Comparison of ENCODE assay signal across 2 cellular contexts in the genomic region with DNA sequence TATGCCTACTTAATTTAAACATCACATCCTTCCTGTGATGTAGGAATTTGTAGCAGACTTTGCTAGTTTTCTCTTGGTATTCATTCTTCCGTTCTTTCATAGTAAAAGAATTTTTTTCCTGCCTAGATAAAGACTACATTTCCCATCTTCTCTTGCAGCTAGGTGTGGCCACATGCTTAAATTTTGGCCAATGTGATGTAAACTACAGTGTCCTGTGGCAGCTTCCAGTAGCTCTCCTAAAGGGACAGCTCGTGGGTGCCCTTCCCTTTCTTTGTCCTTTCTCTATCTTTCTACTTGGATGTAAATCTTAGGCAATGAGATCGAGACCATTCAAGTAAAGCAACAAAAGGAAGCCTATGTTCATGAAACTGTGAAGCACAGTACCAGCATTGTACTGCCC.
TF ChIP-seq lines count a peak whose summit lies in the region.

No MANE protein-coding gene starts in this region.

TF ChIP-seq in WTC11, 78 proteins besides CTCF, POLR2A, EP300 and RAD21:
- TF ChIP-seq, protein P1, sequence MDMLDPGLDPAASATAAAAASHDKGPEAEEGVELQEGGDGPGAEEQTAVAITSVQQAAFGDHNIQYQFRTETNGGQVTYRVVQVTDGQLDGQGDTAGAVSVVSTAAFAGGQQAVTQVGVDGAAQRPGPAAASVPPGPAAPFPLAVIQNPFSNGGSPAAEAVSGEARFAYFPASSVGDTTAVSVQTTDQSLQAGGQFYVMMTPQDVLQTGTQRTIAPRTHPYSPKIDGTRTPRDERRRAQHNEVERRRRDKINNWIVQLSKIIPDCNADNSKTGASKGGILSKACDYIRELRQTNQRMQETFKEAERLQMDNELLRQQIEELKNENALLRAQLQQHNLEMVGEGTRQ (CRISPR knock-in tag; IDR thresholded peaks at IDR 0.05) = peak; percentile 62
- TF ChIP-seq, protein P2, sequence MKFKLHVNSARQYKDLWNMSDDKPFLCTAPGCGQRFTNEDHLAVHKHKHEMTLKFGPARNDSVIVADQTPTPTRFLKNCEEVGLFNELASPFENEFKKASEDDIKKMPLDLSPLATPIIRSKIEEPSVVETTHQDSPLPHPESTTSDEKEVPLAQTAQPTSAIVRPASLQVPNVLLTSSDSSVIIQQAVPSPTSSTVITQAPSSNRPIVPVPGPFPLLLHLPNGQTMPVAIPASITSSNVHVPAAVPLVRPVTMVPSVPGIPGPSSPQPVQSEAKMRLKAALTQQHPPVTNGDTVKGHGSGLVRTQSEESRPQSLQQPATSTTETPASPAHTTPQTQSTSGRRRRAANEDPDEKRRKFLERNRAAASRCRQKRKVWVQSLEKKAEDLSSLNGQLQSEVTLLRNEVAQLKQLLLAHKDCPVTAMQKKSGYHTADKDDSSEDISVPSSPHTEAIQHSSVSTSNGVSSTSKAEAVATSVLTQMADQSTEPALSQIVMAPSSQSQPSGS (CRISPR knock-in tag; IDR thresholded peaks at IDR 0.05; ENCODE audit: borderline replicate concordance, low read depth) = no peak
- TF ChIP-seq, protein P3, sequence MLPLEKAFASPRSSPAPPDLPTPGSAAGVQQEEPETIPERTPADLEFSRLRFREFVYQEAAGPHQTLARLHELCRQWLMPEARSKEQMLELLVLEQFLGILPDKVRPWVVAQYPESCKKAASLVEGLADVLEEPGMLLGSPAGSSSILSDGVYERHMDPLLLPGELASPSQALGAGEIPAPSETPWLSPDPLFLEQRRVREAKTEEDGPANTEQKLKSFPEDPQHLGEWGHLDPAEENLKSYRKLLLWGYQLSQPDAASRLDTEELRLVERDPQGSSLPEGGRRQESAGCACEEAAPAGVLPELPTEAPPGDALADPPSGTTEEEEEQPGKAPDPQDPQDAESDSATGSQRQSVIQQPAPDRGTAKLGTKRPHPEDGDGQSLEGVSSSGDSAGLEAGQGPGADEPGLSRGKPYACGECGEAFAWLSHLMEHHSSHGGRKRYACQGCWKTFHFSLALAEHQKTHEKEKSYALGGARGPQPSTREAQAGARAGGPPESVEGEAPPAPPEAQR (CRISPR knock-in tag; IDR thresholded peaks at IDR 0.05) = no peak
- no peak for TF ChIP-seq MYBL2 (CRISPR knock-in tag; IDR thresholded peaks at IDR 0.05)
- TF ChIP-seq, protein P4, sequence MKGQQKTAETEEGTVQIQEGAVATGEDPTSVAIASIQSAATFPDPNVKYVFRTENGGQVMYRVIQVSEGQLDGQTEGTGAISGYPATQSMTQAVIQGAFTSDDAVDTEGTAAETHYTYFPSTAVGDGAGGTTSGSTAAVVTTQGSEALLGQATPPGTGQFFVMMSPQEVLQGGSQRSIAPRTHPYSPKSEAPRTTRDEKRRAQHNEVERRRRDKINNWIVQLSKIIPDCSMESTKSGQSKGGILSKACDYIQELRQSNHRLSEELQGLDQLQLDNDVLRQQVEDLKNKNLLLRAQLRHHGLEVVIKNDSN (CRISPR knock-in tag; IDR thresholded peaks at IDR 0.05) = peak; percentile 37; the same call in 1 of the 2 replicates

TF ChIP-seq in HepG2, 621 proteins besides CTCF, POLR2A, EP300 and RAD21:
- TF ChIP-seq ZNF432 (CRISPR knock-in tag; IDR thresholded peaks at IDR 0.05; ENCODE audit: borderline replicate concordance) (no peak), PAF1 (CRISPR knock-in tag; IDR thresholded peaks at IDR 0.05) (no peak), SOX5 (CRISPR knock-in tag; IDR thresholded peaks at IDR 0.05; ENCODE audit: borderline replicate concordance) (no peak), FOXA3 (CRISPR knock-in tag; IDR thresholded peaks at IDR 0.05) (no peak), RXRA (CRISPR knock-in tag; IDR thresholded peaks at IDR 0.05) (no peak), ZNF10 (CRISPR knock-in tag; IDR thresholded peaks at IDR 0.05; ENCODE audit: borderline replicate concordance, low read depth) (no peak), JUNB (CRISPR knock-in tag; IDR thresholded peaks at IDR 0.05; ENCODE audit: borderline replicate concordance) (no peak), ZNF775 (CRISPR knock-in tag; IDR thresholded peaks at IDR 0.05; ENCODE audit: borderline replicate concordance) (no peak), BHLHE40 (IDR thresholded peaks at IDR 0.05; ENCODE audit: low read length) (no peak), HNF4G (IDR thresholded peaks at IDR 0.05; ENCODE audit: borderline replicate concordance, low read depth, low read length) (no peak), HNF4G (CRISPR knock-in tag; IDR thresholded peaks at IDR 0.05; ENCODE audit: borderline replicate concordance, low read depth) (no peak), AHR (CRISPR knock-in tag; IDR thresholded peaks at IDR 0.05) (no peak), MATR3 (CRISPR knock-in tag; IDR thresholded peaks at IDR 0.05) (no peak)
- TF ChIP-seq, protein P1 (IDR thresholded peaks at IDR 0.05; ENCODE audit: low read depth, low read length) = no peak
- TF ChIP-seq, protein P1 (CRISPR knock-in tag; IDR thresholded peaks at IDR 0.05; ENCODE audit: borderline replicate concordance) = no peak
